In genomic region chr18:23884712-23885375, GRCh38 we compare ENCODE assay signal across 12 cellular contexts.
DNase-seq lines count a peak whose midpoint lies in the region; ATAC-seq and TF ChIP-seq lines count a peak whose summit lies in the region.
"Had no signal": no experiment of that assay in that cellular context is flagged by ENCODE, and none has a peak within 500 bp of the region (broad histone marks: within the 10 kb centered on the region; RNA-seq: fewer than 3 reads in every experiment).

No MANE protein-coding gene starts in this region.

- peak overlapping the region; percentile 72 for H3K27ac ChIP-seq in WERI-Rb-1
- peak overlapping the region; percentile 19 to 49 for H3K27ac ChIP-seq in left lung
- H3K27ac ChIP-seq in thoracic aorta: peak overlapping the region; percentile 81 to 84
- H3K27ac ChIP-seq: PC-9 had no signal

- intact Hi-C loops in left lung (cut with DNase I): no loop called here

- H3K27me3 ChIP-seq in WERI-Rb-1 (ENCODE audit: insufficient read depth, low read depth, severe bottlenecking): no peaks in the 10 kb centered on the region
- H3K27me3 ChIP-seq in left lung: no peaks in the 10 kb centered on the region
- H3K27me3 ChIP-seq in thoracic aorta (replicated peaks; ENCODE audit: insufficient read depth): no peaks in the 10 kb centered on the region

- H3K27me3 Mint-ChIP-seq in glutamatergic neuron (ENCODE audit: unreplicated experiment) (no peaks in the 10 kb centered on the region), HFFc6 (ENCODE audit: insufficient read depth) (no peaks in the 10 kb centered on the region; the same call in 1 of the 2 replicates)

- peak; percentile 96 for DNase-seq in NCI-H146 treated with DMSO at 0.1 percent for 48 hours (lab: John Stamatoyannopoulos, UW; ENCODE audit: unreplicated experiment)
- DNase-seq in WERI-Rb-1: peak; percentile 19
- DNase-seq in left lung: no peak
- no peak for DNase-seq in thoracic aorta (ENCODE audit: low spot score)
- no peak for DNase-seq in glutamatergic neuron
- DNase-seq in Ammon's horn (ENCODE audit: low spot score): no peak
- no peak for DNase-seq in HFFc6
- DNase-seq: activated CD4-positive, alpha-beta T cell treated with anti-CD3 and anti-CD28 coated beads, Interleukin-2, amount 50 U/mL, for 48 hours; anterior cingulate cortex; KBM-7 had no signal

- no peak overlapping the region for H3K4me3 Mint-ChIP-seq in glutamatergic neuron (ENCODE audit: unreplicated experiment)
- no peak overlapping the region for H3K4me3 Mint-ChIP-seq in HFFc6

- H3K9me3 ChIP-seq in WERI-Rb-1 (ENCODE audit: severe bottlenecking) (no peaks in the 10 kb centered on the region), left lung (no peaks in the 10 kb centered on the region), thoracic aorta (no peaks in the 10 kb centered on the region)

- H3K36me3 Mint-ChIP-seq in glutamatergic neuron (ENCODE audit: unreplicated experiment) (no peaks in the 10 kb centered on the region), HFFc6 (ENCODE audit: low read depth) (no peaks in the 10 kb centered on the region)

- H3K4me3 ChIP-seq in WERI-Rb-1 (ENCODE audit: low read depth, low read length) (no peak overlapping the region), left lung (no peak overlapping the region), thoracic aorta (peak overlapping the region; percentile 42)
- H3K4me3 ChIP-seq: PC-9 had no signal

- no peak for TF ChIP-seq CTCF in WERI-Rb-1 (IDR thresholded peaks at IDR 0.05; ENCODE audit: low read depth, low read length)
- no peak for TF ChIP-seq CTCF in left lung (IDR thresholded peaks at IDR 0.05)
- no peak for TF ChIP-seq CTCF in thoracic aorta (IDR thresholded peaks at IDR 0.05)
- TF ChIP-seq CTCF in glutamatergic neuron (IDR thresholded peaks at IDR 0.05; ENCODE audit: partially characterized antibody, unreplicated experiment): no peak
- TF ChIP-seq CTCF in HFFc6 (IDR thresholded peaks at IDR 0.05): no peak

- H3K4me1 ChIP-seq in left lung: peaks cover 0 to 11% of the 10 kb centered on the region in 2 donors
- peaks cover 17 to 46% of the 10 kb centered on the region in 2 donors for H3K4me1 ChIP-seq in thoracic aorta (ENCODE audit: control insufficient read depth in 1 of 2, low read depth in 2 of 2)

- H3K27ac Mint-ChIP-seq in glutamatergic neuron (ENCODE audit: unreplicated experiment): no peak overlapping the region
- H3K27ac Mint-ChIP-seq in HFFc6: no peak overlapping the region

- H3K9me3 Mint-ChIP-seq in glutamatergic neuron (ENCODE audit: unreplicated experiment): peaks cover 1% of the 10 kb centered on the region
- no peaks in the 10 kb centered on the region for H3K9me3 Mint-ChIP-seq in HFFc6

- H3K36me3 ChIP-seq in WERI-Rb-1: no peaks in the 10 kb centered on the region; the same call in 1 of the 2 replicates
- no peaks in the 10 kb centered on the region for H3K36me3 ChIP-seq in left lung
- H3K36me3 ChIP-seq in thoracic aorta: no peaks in the 10 kb centered on the region

- ATAC-seq in left lung: peak; percentile 77
- no peak for ATAC-seq in thoracic aorta (ENCODE audit: insufficient number of reproducible peaks, low FRiP score, low read depth)
- no peak for ATAC-seq in HG03139 (IDR thresholded peaks at IDR 0.05; ENCODE audit: unreplicated experiment)

- peaks cover 6% of the 10 kb centered on the region for H3K4me1 Mint-ChIP-seq in glutamatergic neuron (ENCODE audit: low read depth, unreplicated experiment)
- peaks cover 12% of the 10 kb centered on the region for H3K4me1 Mint-ChIP-seq in HFFc6 (ENCODE audit: low read depth)

Comparison
In these comparisons a context has a peak if more than half of its experiments do, and no peak if none do; other contexts are left out.
1. DNase-seq: peak in NCI-H146 treated with DMSO at 0.1 percent for 48 hours (single experiment) and WERI-Rb-1 (single experiment); none in left lung (0 of 2), thoracic aorta (single experiment), glutamatergic neuron (single experiment), Ammon's horn (single experiment) and HFFc6 (single experiment).
2. Peak in every context shown above with its lines, with median percentiles within 50 percentile points of each other: H3K27ac ChIP-seq.